In the genomic region with DNA sequence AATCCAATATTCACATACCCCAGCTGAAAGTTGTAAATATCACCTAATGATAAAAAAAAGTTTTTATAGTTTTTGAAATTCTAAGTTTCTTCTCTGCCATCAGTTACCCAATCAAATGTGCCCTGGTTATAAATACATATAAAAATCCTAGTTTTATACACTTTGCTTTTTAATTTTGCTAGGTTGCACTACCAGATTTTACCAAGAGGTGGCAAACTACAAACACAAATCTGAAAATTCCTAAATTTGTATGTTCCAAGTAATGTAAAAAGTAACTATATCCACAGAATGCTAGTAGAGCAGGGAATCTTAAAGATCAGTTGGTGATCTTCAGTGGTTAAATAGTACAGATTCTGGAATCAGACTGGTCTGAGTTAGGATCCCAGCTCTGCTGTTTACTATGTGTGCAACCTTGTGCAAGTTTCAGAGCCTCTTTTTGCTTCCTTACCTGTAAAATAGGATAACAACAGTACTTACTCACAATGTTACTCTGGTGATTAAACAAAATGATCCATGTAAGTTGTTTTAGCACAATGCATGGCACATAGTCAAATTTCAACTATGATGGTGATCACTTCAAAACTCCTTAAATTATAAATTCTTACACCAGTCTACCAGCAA, we compare ENCODE assay signal across 8 cellular contexts. TPM values are rescaled to one million over a fixed set of nuclear protein-coding genes. Genes with fewer than 3 reads are reported as not detected.
DNase-seq lines count a peak whose midpoint lies in the region; ATAC-seq, FAIRE-seq and TF ChIP-seq lines count a peak whose summit lies in the region.

No MANE protein-coding gene starts in this region.

- no peak overlapping the region for H2AFZ ChIP-seq in keratinocyte (ENCODE audit: control insufficient read depth, low read length)

- dilution Hi-C loops in keratinocyte (cut with MboI; ENCODE audit: extremely low pct_ligation_motif_present, low sequenced_read_pairs), result no loop called here

- ATAC-seq in GM18858 (IDR thresholded peaks at IDR 0.05; ENCODE audit: unreplicated experiment) (no peak), HG02852 (IDR thresholded peaks at IDR 0.05; ENCODE audit: unreplicated experiment) (no peak)

- H3K9me1 ChIP-seq in keratinocyte (ENCODE audit: control insufficient read depth, extremely low read depth, insufficient read depth, low read length), result peaks cover 2% of the 10 kb centered on the region

- no peak overlapping the region for H3K4me2 ChIP-seq in keratinocyte (ENCODE audit: control insufficient read depth, extremely low read depth, insufficient read depth, low read depth, low read length)

- no peak overlapping the region for H3K9ac ChIP-seq in keratinocyte (ENCODE audit: control insufficient read depth, extremely low read depth, insufficient read depth, low read length)

- DNase-seq in AG09319 (ENCODE audit: extremely low read depth, low read depth) (peak; percentile 22), GM13977 (ENCODE audit: low spot score) (no peak), keratinocyte (ENCODE audit: low read depth, low spot score) (no peak), SHP77 treated with DMSO at 0.1 percent for 48 hours (lab: John Stamatoyannopoulos, UW) (no peak), T-helper 9 cell (no peak)

- peaks cover 22% of the 10 kb centered on the region for H3K4me1 ChIP-seq in keratinocyte (ENCODE audit: control insufficient read depth, extremely low read depth, insufficient read depth, low read length)

- H4K20me1 ChIP-seq in keratinocyte (ENCODE audit: control insufficient read depth, extremely low read depth, insufficient read depth, low read length), result no peaks in the 10 kb centered on the region

- TF ChIP-seq CTCF in AG09319 (IDR thresholded peaks at IDR 0.05; ENCODE audit: low read depth, low read length) (peak; percentile 65), GM13977 (IDR thresholded peaks at IDR 0.05; ENCODE audit: extremely low read depth, insufficient read depth, missing control alignments) (peak; percentile 51), WI38 (IDR thresholded peaks at IDR 0.05; ENCODE audit: low read depth, low read length) (peak; percentile 48; the same call in 1 of the 2 replicates), keratinocyte (optimal IDR thresholded peaks at IDR 0.05 in 1 of 3, IDR thresholded peaks at IDR 0.05 in 1 of 3, conservative IDR thresholded peaks at IDR 0.05 in 1 of 3; ENCODE audit: extremely low read depth in 1 of 3, insufficient read depth in 2 of 3, low read length in 3 of 3) (peak in 2 of 3 experiments; percentile 43 to 58)

- no peak overlapping the region for H3K27ac ChIP-seq in keratinocyte (ENCODE audit: control insufficient read depth, insufficient read depth, low read length)

- H3K4me3 ChIP-seq in WI38 (ENCODE audit: low read depth, low read length) (no peak overlapping the region), keratinocyte (ENCODE audit: control insufficient read depth in 2 of 3, extremely low read depth in 1 of 3, insufficient read depth in 2 of 3, low read depth in 1 of 3, low read length in 3 of 3) (no peak overlapping the region)

- no peak for FAIRE-seq in keratinocyte (lab: Jason Lieb, UNC)

- peaks cover 0 to 8% of the 10 kb centered on the region in 2 experiments for H3K36me3 ChIP-seq in keratinocyte (ENCODE audit: control insufficient read depth in 2 of 2, extremely low read depth in 1 of 2, insufficient read depth in 2 of 2, low read length in 2 of 2)

- in situ Hi-C loops in GM13977 (cut with MboI; ENCODE audit: low pct_unique_long_range_greater_than_20kb, low sequenced_read_pairs, unreplicated experiment), result no loop called here

- peaks cover 87% of the 10 kb centered on the region for H3K79me2 ChIP-seq in keratinocyte (ENCODE audit: control insufficient read depth, insufficient read depth, low read length)

- no peaks in the 10 kb centered on the region for H3K9me3 ChIP-seq in keratinocyte (ENCODE audit: control insufficient read depth, low read depth, low read length)

- no peaks in the 10 kb centered on the region for H3K27me3 ChIP-seq in keratinocyte (ENCODE audit: control insufficient read depth, extremely low read depth, insufficient read depth, low read length)

RNA-seq across cellular contexts. Expression of a gene that starts 11.0 kb away (rescaled TPM):
- polyA plus RNA-seq in keratinocyte, result 14.4 to 25.4 TPM (median 19.6 TPM) in 3 replicates
- 67.0 TPM for polyA plus RNA-seq in keratinocyte (2011; ENCODE audit: low read depth)
- polyA plus RNA-seq in keratinocyte (2011; cell fraction: cytosol; rRNA removed), result 7.1 and 14.7 TPM in 2 replicates
- polyA plus RNA-seq in keratinocyte (2011; cell fraction: nucleus; rRNA removed), result 28.7 and 41.4 TPM in 2 replicates
- polyA plus RNA-seq in keratinocyte (2012; ENCODE audit: low replicate concordance), result 12.4 and 14.8 TPM in 2 replicates
- 2.6 to 56.2 TPM (median 27.1 TPM) in 3 replicates for polyA minus RNA-seq in keratinocyte
- polyA minus RNA-seq in keratinocyte (2011; cell fraction: cytosol; rRNA and poly(A)+ RNA removed), result 16.1 TPM
- 54.0 and 103 TPM in 2 replicates for polyA minus RNA-seq in keratinocyte (2011; cell fraction: nucleus; rRNA and poly(A)+ RNA removed)
